Comparison of ENCODE assay signal across 1 cellular context in genomic region chr12:109766251-109766778, GRCh38.
TF ChIP-seq lines count a peak whose summit lies in the region.

No MANE protein-coding gene starts in this region.

TF ChIP-seq in H1, 55 proteins besides CTCF, POLR2A, EP300 and RAD21 (continued from another document):
- TF ChIP-seq NRF1 (IDR thresholded peaks at IDR 0.05; ENCODE audit: low read depth, low read length) (no peak), BCL11A (IDR thresholded peaks at IDR 0.05; ENCODE audit: low read depth in 2 of 2, low read length in 2 of 2) (no peak), TEAD4 (IDR thresholded peaks at IDR 0.05; ENCODE audit: low read depth, low read length) (no peak), EZH2 (IDR thresholded peaks at IDR 0.05; ENCODE audit: low read depth, low read length, severe bottlenecking) (no peak), CTBP2 (IDR thresholded peaks at IDR 0.05; ENCODE audit: borderline replicate concordance, insufficient read depth, insufficient read length, low read length) (no peak), SUZ12 (IDR thresholded peaks at IDR 0.05; ENCODE audit: low read length) (no peak), KDM4A (IDR thresholded peaks at IDR 0.05; ENCODE audit: low read depth, low read length, severe bottlenecking) (no peak)
